In the genomic region with DNA sequence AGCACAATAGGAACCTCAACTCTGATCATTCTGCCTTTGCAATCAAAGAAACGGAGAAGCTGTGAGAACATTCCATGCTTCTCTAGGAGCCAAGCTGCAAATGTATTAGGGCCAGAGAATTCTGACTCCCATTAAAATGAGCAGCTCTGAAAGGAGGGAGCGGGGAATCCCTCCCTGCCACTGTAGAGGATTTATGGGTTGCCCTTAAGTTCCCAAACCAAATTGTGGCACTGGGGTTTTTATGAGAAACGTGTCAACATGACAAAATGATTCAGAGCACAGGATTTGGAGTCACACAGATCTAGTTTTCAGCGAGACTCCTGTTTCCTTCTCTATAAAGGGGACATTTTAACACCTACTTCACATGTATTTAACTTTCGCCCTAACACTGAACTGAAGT, we compare ENCODE assay signal across 8 cellular contexts. TPM values are rescaled to one million over a fixed set of nuclear protein-coding genes. Genes with fewer than 3 reads are reported as not detected.
DNase-seq lines count a peak whose midpoint lies in the region; TF ChIP-seq lines count a peak whose summit lies in the region.

No MANE protein-coding gene starts in this region.

- DNase-seq in AG04449 (ENCODE audit: low read depth, low spot score) (no peak), HFFc6 (no peak), cerebellar cortex (ENCODE audit: low spot score) (peak; percentile 54), activated gamma-delta T cell (lab: John Stamatoyannopoulos, UW) (no peak), NCI-H526 treated with DMSO at 0.1 percent for 48 hours (lab: John Stamatoyannopoulos, UW) (no peak), Kasumi-1 (lab: John Stamatoyannopoulos, UW) (no peak), KG1 (lab: John Stamatoyannopoulos, UW) (no peak)

- CTCF ChIA-PET in AG04449 (lab: Yijun Ruan, JAX): interaction anchor here (1.1 kb wide), 1 partner anchor 13 kb away, joined by 3 read pairs; no protein-coding TSS in a partner anchor

- peaks cover 15 to 26% of the 10 kb centered on the region in 2 donors for H3K4me1 ChIP-seq in mucosa of rectum (ENCODE audit: control insufficient read depth in 2 of 2, insufficient read depth in 2 of 2, low read length in 2 of 2)

- H3K36me3 ChIP-seq in mucosa of rectum (ENCODE audit: control insufficient read depth in 2 of 2, insufficient read depth in 2 of 2, low read length in 2 of 2): no peaks in the 10 kb centered on the region

- peak overlapping the region; percentile 97 for H3K4me3 Mint-ChIP-seq in HFFc6

- peak overlapping the region; percentile 57 to 98 for H3K9ac ChIP-seq in mucosa of rectum (ENCODE audit: low read depth in 1 of 2, low read length in 2 of 2)

- TF ChIP-seq CTCF in AG04449 (IDR thresholded peaks at IDR 0.05; ENCODE audit: insufficient read depth, low read length, missing control alignments) (no peak), HFFc6 (IDR thresholded peaks at IDR 0.05) (no peak)

- H3K27ac ChIP-seq in mucosa of rectum (ENCODE audit: low read depth in 2 of 2, low read length in 2 of 2): peak overlapping the region; percentile 50 to 99

- no peaks in the 10 kb centered on the region for H3K27me3 ChIP-seq in mucosa of rectum (ENCODE audit: control insufficient read depth in 2 of 2, insufficient read depth in 2 of 2, low read length in 2 of 2)

- peak overlapping the region; percentile 84 for H3K4me3 ChIP-seq in AG04449 (ENCODE audit: low read depth, low read length)
- H3K4me3 ChIP-seq in mucosa of rectum (ENCODE audit: low read length in 2 of 2): peak overlapping the region; percentile 97

- H3K9me3 Mint-ChIP-seq in HFFc6: no peaks in the 10 kb centered on the region

- peaks cover 3% of the 10 kb centered on the region for H3K27me3 Mint-ChIP-seq in HFFc6 (ENCODE audit: insufficient read depth)

- peaks cover 70% of the 10 kb centered on the region for H3K4me1 Mint-ChIP-seq in HFFc6 (ENCODE audit: low read depth)

- H3K27ac Mint-ChIP-seq in HFFc6: peak overlapping the region; percentile 93

- H3K9me3 ChIP-seq in mucosa of rectum (ENCODE audit: control insufficient read depth in 2 of 2, low read length in 2 of 2): no peaks in the 10 kb centered on the region

- H3K36me3 Mint-ChIP-seq in HFFc6 (ENCODE audit: low read depth): peaks cover 15% of the 10 kb centered on the region

- POLR2A ChIA-PET in AG04449 (lab: Yijun Ruan, JAX): interaction anchor here (0.8 kb wide), 1 partner anchor 9 kb away, joined by 3 read pairs; no protein-coding TSS in a partner anchor

RNA-seq across cellular contexts. Expression of a gene that starts 1.8 kb away (rescaled TPM):
- total RNA-seq in HFFc6 (2021; fragmentation: NEBNext Ultra II Directional; extraction: Animal tissue kit (Norgen Biotek cat#: 25700)): 100 to 1,000 TPM; 187 to 265 (median 216) TPM
